1 cellular context compared by ENCODE assay signal in genomic region chr17:9206989-9207317, GRCh38.
TF ChIP-seq lines count a peak whose summit lies in the region.

No MANE protein-coding gene starts in this region.

TF ChIP-seq in HepG2, 621 proteins besides CTCF, POLR2A, EP300 and RAD21 (continued from another document):
- TF ChIP-seq, protein P1, sequence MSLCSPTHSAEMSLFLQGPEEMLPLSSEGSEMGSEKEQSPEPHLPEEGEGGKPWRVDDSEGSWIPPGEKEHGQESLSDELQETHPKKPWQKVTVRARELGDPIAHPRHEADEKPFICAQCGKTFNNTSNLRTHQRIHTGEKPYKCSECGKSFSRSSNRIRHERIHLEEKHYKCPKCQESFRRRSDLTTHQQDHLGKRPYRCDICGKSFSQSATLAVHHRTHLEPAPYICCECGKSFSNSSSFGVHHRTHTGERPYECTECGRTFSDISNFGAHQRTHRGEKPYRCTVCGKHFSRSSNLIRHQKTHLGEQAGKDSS (CRISPR knock-in tag; IDR thresholded peaks at IDR 0.05; ENCODE audit: borderline replicate concordance, low read depth) = no peak
- TF ChIP-seq ZNF33A (CRISPR knock-in tag; IDR thresholded peaks at IDR 0.05; ENCODE audit: borderline replicate concordance) (no peak), BRD4 (CRISPR knock-in tag; IDR thresholded peaks at IDR 0.05) (no peak), YEATS2 (CRISPR knock-in tag; IDR thresholded peaks at IDR 0.05; ENCODE audit: borderline replicate concordance) (no peak), TFAP4 (IDR thresholded peaks at IDR 0.05; ENCODE audit: borderline replicate concordance, low read depth) (no peak), MED13 (CRISPR knock-in tag; IDR thresholded peaks at IDR 0.05) (no peak)
- TF ChIP-seq, protein P2, sequence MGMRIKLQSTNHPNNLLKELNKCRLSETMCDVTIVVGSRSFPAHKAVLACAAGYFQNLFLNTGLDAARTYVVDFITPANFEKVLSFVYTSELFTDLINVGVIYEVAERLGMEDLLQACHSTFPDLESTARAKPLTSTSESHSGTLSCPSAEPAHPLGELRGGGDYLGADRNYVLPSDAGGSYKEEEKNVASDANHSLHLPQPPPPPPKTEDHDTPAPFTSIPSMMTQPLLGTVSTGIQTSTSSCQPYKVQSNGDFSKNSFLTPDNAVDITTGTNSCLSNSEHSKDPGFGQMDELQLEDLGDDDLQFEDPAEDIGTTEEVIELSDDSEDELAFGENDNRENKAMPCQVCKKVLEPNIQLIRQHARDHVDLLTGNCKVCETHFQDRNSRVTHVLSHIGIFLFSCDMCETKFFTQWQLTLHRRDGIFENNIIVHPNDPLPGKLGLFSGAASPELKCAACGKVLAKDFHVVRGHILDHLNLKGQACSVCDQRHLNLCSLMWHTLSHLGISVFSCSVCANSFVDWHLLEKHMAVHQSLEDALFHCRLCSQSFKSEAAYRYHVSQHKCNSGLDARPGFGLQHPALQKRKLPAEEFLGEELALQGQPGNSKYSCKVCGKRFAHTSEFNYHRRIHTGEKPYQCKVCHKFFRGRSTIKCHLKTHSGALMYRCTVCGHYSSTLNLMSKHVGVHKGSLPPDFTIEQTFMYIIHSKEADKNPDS (CRISPR knock-in tag; IDR thresholded peaks at IDR 0.05) = no peak
- TF ChIP-seq, protein P3, sequence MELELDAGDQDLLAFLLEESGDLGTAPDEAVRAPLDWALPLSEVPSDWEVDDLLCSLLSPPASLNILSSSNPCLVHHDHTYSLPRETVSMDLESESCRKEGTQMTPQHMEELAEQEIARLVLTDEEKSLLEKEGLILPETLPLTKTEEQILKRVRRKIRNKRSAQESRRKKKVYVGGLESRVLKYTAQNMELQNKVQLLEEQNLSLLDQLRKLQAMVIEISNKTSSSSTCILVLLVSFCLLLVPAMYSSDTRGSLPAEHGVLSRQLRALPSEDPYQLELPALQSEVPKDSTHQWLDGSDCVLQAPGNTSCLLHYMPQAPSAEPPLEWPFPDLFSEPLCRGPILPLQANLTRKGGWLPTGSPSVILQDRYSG (CRISPR knock-in tag; IDR thresholded peaks at IDR 0.05) = no peak
